Comparison of ENCODE assay signal across 1 cellular context in genomic region chr3:195614672-195615504, GRCh38.
TF ChIP-seq lines count a peak whose summit lies in the region.

No MANE protein-coding gene starts in this region.

TF ChIP-seq in Ishikawa, 13 proteins besides CTCF, POLR2A, EP300 and RAD21:
- TF ChIP-seq MAX (IDR thresholded peaks at IDR 0.05), result peak; percentile 56
